ENCODE assay signal across 8 cellular contexts in genomic region chr4:163558539-163559044, GRCh38.
DNase-seq lines count a peak whose midpoint lies in the region; ATAC-seq and TF ChIP-seq lines count a peak whose summit lies in the region.

No MANE protein-coding gene starts in this region.

- H3K4me1 ChIP-seq in adrenal gland (replicated peaks in 1 of 2) (peaks cover 0 to 7% of the 10 kb centered on the region in 2 donors), suprapubic skin (peaks cover 16% of the 10 kb centered on the region)

- no peak for TF ChIP-seq CTCF in adrenal gland (IDR thresholded peaks at IDR 0.05)
- TF ChIP-seq CTCF in suprapubic skin (IDR thresholded peaks at IDR 0.05) = no peak

- no peaks in the 10 kb centered on the region for H3K27me3 ChIP-seq in adrenal gland
- H3K27me3 ChIP-seq in suprapubic skin = no peaks in the 10 kb centered on the region

- TF ChIP-seq EP300 in suprapubic skin (IDR thresholded peaks at IDR 0.05) = no peak

- H3K4me3 ChIP-seq in adrenal gland (no peak overlapping the region), suprapubic skin (no peak overlapping the region)

- H3K9me3 ChIP-seq in adrenal gland (replicated peaks in 1 of 3) (no peaks in the 10 kb centered on the region), suprapubic skin (no peaks in the 10 kb centered on the region)

- H3K36me3 ChIP-seq in adrenal gland (replicated peaks in 1 of 2) (no peaks in the 10 kb centered on the region), suprapubic skin (no peaks in the 10 kb centered on the region)

- 22 to 45% (median 40%) methylated on average over 6 of the region's 6 CpGs for WGBS in adrenal gland, 4 donors
- 17% methylated on average over 6 of the region's 6 CpGs for WGBS in suprapubic skin

- intact Hi-C loops in adrenal gland (cut with DNase I) = loop anchor here in 1 of 2 donors (10.0 kb wide), 2 partner anchors 116 to 1176 kb away; no protein-coding TSS in a partner anchor

- ATAC-seq in HG03280 (IDR thresholded peaks at IDR 0.05; ENCODE audit: unreplicated experiment) = peak; percentile 61

- peak; percentile 2 for DNase-seq in activated T-cell treated with anti-CD3 and anti-CD28 coated beads for 1 hour (ENCODE audit: low read depth)
- DNase-seq in activated T-cell treated with anti-CD3 and anti-CD28 coated beads for 4 hours = no peak
- peak in 2 of 7 donors; percentile 16 to 27 for DNase-seq in adrenal gland
- peak in 1 of 2 donors; percentile 59 for DNase-seq in suprapubic skin (ENCODE audit: low spot score in 2 of 2)
- no peak for DNase-seq in NCI-H1694 (lab: John Stamatoyannopoulos, UW)
- no peak for DNase-seq in cortex of kidney (lab: John Stamatoyannopoulos, UW)
- no peak for DNase-seq in SKM-1 (lab: John Stamatoyannopoulos, UW; ENCODE audit: unreplicated experiment)

- TF ChIP-seq POLR2A in adrenal gland (IDR thresholded peaks at IDR 0.05) (no peak), suprapubic skin (IDR thresholded peaks at IDR 0.05) (no peak)

- H3K27ac ChIP-seq in adrenal gland (peak overlapping the region in 3 of 5 donors; percentile 52 to 83 (median 60)), suprapubic skin (peak overlapping the region; percentile 68)
